In the genomic region with DNA sequence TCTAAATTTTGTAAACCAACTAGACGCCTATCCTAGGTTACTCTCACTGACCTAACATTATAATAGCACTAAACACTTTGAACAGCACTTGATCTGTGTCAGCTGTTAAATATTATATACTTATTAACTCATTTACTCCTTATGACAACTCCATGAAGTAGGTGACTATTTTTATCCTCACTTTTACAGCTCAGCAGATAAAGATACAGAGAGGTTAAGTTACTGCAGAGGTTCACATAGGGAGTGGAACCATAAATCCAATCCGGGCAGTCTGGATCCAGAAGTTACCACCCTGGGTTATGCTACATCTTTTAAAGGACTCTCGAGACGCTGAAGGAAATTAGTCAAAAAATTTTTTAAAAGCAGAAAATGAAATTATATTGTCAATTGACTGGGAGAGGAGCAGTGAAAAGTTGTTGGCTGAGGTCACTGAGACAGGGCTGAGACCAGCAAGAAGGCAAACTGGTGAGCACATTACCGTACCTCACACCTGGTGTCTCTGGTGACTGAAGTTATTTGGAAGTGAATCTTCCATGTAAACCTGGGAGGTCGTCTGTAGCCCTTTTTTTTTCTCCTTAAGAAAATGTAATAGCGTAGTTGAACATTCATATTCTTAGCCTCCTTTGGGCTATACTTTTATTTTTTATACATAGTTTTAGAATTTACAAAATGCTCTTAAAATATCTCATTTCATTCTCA, we compare ENCODE assay signal across 8 cellular contexts. TPM values are rescaled to one million over a fixed set of nuclear protein-coding genes. Genes with fewer than 3 reads are reported as not detected.
DNase-seq lines count a peak whose midpoint lies in the region; ATAC-seq, FAIRE-seq and TF ChIP-seq lines count a peak whose summit lies in the region.

No MANE protein-coding gene starts in this region.

- H3K27me3 ChIP-seq in hepatocyte, result no peaks in the 10 kb centered on the region
- H3K27me3 ChIP-seq in small intestine (ENCODE audit: control insufficient read depth in 2 of 2, insufficient read depth in 2 of 2, low read length in 2 of 2), result no peaks in the 10 kb centered on the region

- H4K20me1 ChIP-seq in hepatocyte (ENCODE audit: insufficient read depth, poor library complexity, severe bottlenecking), result peaks cover 3% of the 10 kb centered on the region

- intact Hi-C loops in activated CD4-positive, alpha-beta memory T cell treated with anti-CD3 and anti-CD28 coated beads for 36 hours (cut with micrococcal nuclease), result loop anchor here (1.0 to 5.0 kb wide), 2 partner anchors 253 to 351 kb away; a partner anchor contains a TSS

- CTCF ChIA-PET in activated CD4-positive, alpha-beta memory T cell treated with anti-CD3 and anti-CD28 coated beads for 36 hours (lab: Charles Lee), result interaction anchor here (1.5 to 1.6 kb wide), 2 partner anchors 164 to 353 kb away, joined by 5 read pairs; no protein-coding TSS in a partner anchor

- no peak for FAIRE-seq in small intestine (lab: Jason Lieb, UNC)

- H3K27ac ChIP-seq in hepatocyte, result peak overlapping the region; percentile 99
- peak overlapping the region; percentile 87 to 94 for H3K27ac ChIP-seq in small intestine (ENCODE audit: low read depth in 1 of 2, low read length in 1 of 2)

- POLR2A ChIA-PET in activated CD4-positive, alpha-beta memory T cell treated with anti-CD3 and anti-CD28 coated beads for 36 hours (lab: Charles Lee), result no interaction called here

- H3K27ac Mint-ChIP-seq in activated CD4-positive, alpha-beta memory T cell treated with anti-CD3 and anti-CD28 coated beads for 36 hours, result no peak overlapping the region

- H3K36me3 Mint-ChIP-seq in activated CD4-positive, alpha-beta memory T cell treated with anti-CD3 and anti-CD28 coated beads for 36 hours, result no peaks in the 10 kb centered on the region

- H3K9me3 ChIP-seq in hepatocyte (ENCODE audit: low read depth) (no peaks in the 10 kb centered on the region), small intestine (ENCODE audit: control insufficient read depth, low read depth) (no peaks in the 10 kb centered on the region)

- peak overlapping the region; percentile 81 for H3K4me3 ChIP-seq in hepatocyte
- peak overlapping the region; percentile 76 to 99 for H3K4me3 ChIP-seq in small intestine (ENCODE audit: low read depth in 1 of 2, low read length in 2 of 2)

- H3K36me3 ChIP-seq in hepatocyte (replicated peaks; ENCODE audit: insufficient read depth, low read depth), result no peaks in the 10 kb centered on the region
- no peaks in the 10 kb centered on the region for H3K36me3 ChIP-seq in small intestine (ENCODE audit: control insufficient read depth in 2 of 2, insufficient read depth in 2 of 2, low read length in 2 of 2)

- peak overlapping the region; percentile 80 for H3K4me2 ChIP-seq in hepatocyte

- no peak overlapping the region for H2AFZ ChIP-seq in hepatocyte

- peaks cover 29% of the 10 kb centered on the region for H3K79me2 ChIP-seq in hepatocyte

- peaks cover 18% of the 10 kb centered on the region for H3K4me1 ChIP-seq in hepatocyte (ENCODE audit: insufficient read depth)
- H3K4me1 ChIP-seq in small intestine (ENCODE audit: control insufficient read depth in 2 of 2, insufficient read depth in 1 of 2, low read depth in 1 of 2, low read length in 1 of 2), result no peaks in the 10 kb centered on the region

- H3K9me3 Mint-ChIP-seq in activated CD4-positive, alpha-beta memory T cell treated with anti-CD3 and anti-CD28 coated beads for 36 hours, result no peaks in the 10 kb centered on the region

- H3K4me1 Mint-ChIP-seq in activated CD4-positive, alpha-beta memory T cell treated with anti-CD3 and anti-CD28 coated beads for 36 hours (ENCODE audit: low read depth), result peaks cover 11% of the 10 kb centered on the region

- no peak for TF ChIP-seq CTCF in hepatocyte (IDR thresholded peaks at IDR 0.05; ENCODE audit: poor library complexity)

- H3K9me2 ChIP-seq in hepatocyte (replicated peaks; ENCODE audit: insufficient read depth), result no peaks in the 10 kb centered on the region

- no peaks in the 10 kb centered on the region for H3K27me3 Mint-ChIP-seq in activated CD4-positive, alpha-beta memory T cell treated with anti-CD3 and anti-CD28 coated beads for 36 hours

- peak overlapping the region; percentile 92 for H3K4me3 Mint-ChIP-seq in activated CD4-positive, alpha-beta memory T cell treated with anti-CD3 and anti-CD28 coated beads for 36 hours

- 30% methylated on average over 7 of the region's 7 CpGs for WGBS in hepatocyte (ENCODE audit: low lambda C conversion rate, missing lambda C conversion rate)
- WGBS in small intestine, 3 donors, result 12 to 32% (median 26%) methylated on average over 7 of the region's 7 CpGs

- ATAC-seq in HG03460 (IDR thresholded peaks at IDR 0.05; ENCODE audit: unreplicated experiment), result no peak

- DNase-seq in DMS79 treated with DMSO at 0.1 percent for 48 hours (lab: John Stamatoyannopoulos, UW) (peak; percentile 40), DMS79 (lab: John Stamatoyannopoulos, UW) (no peak), hepatocyte (ENCODE audit: low spot score) (no peak), small intestine (peak; percentile 87), NCI-H774 (lab: John Stamatoyannopoulos, UW) (no peak), globus pallidus (ENCODE audit: low spot score) (no peak)
- no peak for DNase-seq in activated CD4-positive, alpha-beta memory T cell treated with anti-CD3 and anti-CD28 coated beads for 36 hours

RNA-seq across cellular contexts. Expression of a gene that starts 1.2 kb away (rescaled TPM):
- total RNA-seq in activated CD4-positive, alpha-beta memory T cell treated with anti-CD3 and anti-CD28 coated beads for 36 hours, result 1 to 10 TPM; 4.6 to 4.9 TPM
- total RNA-seq in hepatocyte, result 28.9 and 37.3 TPM in 2 replicates
- 20.7 and 25.7 TPM in 2 replicates for polyA plus RNA-seq in hepatocyte
- 10 to 100 TPM in 2 of 3 donors, 1 to 10 TPM in 1; 9.5 to 42.7 (median 19.5) TPM for polyA plus RNA-seq in small intestine

RNA-seq across cellular contexts. Expression of a gene that starts 33.9 kb away (rescaled TPM):
- total RNA-seq in activated CD4-positive, alpha-beta memory T cell treated with anti-CD3 and anti-CD28 coated beads for 36 hours, result not detected
- 1.7 and 1.9 TPM in 2 replicates for total RNA-seq in hepatocyte
- polyA plus RNA-seq in hepatocyte, result 0.15 and 1.0 TPM in 2 replicates
- 10 to 100 TPM in 1 of 3 donors, 1 to 10 TPM in 1, not detected in 1; 1.4 to 48.2 TPM for polyA plus RNA-seq in small intestine

Comparison
In these comparisons a context has a peak if more than half of its experiments do, and no peak if none do; other contexts are left out.
1. DNase-seq: peak in DMS79 treated with DMSO at 0.1 percent for 48 hours (single experiment) and small intestine (single experiment); none in DMS79 (single experiment), activated CD4-positive, alpha-beta memory T cell treated with anti-CD3 and anti-CD28 coated beads for 36 hours (single experiment), hepatocyte (single experiment), NCI-H774 (single experiment) and globus pallidus (single experiment).